Comparison of ENCODE assay signal across 1 cellular context in genomic region chr2:69724540-69725159, GRCh38.
TF ChIP-seq lines count a peak whose summit lies in the region.

No MANE protein-coding gene starts in this region.

TF ChIP-seq in HepG2, 621 proteins besides CTCF, POLR2A, EP300 and RAD21 (continued from another document and continues in another):
- TF ChIP-seq PRDM10 (CRISPR knock-in tag; IDR thresholded peaks at IDR 0.05; ENCODE audit: low read depth) (0 out of 2 replicates have a peak, but pooled peaks have one; percentile 39), ZNF407 (CRISPR knock-in tag; IDR thresholded peaks at IDR 0.05; ENCODE audit: not compliant biosample characterization) (peak; percentile 40), AHR (CRISPR knock-in tag; IDR thresholded peaks at IDR 0.05) (no peak), RCOR2 (CRISPR knock-in tag; IDR thresholded peaks at IDR 0.05) (0 out of 2 replicates have a peak, but pooled peaks have one; percentile 40), MXI1 (IDR thresholded peaks at IDR 0.05; ENCODE audit: borderline replicate concordance, low read depth, low read length) (peak; percentile 58; the same call in 1 of the 3 replicates), MEF2D (CRISPR knock-in tag; IDR thresholded peaks at IDR 0.05) (0 out of 2 replicates have a peak, but pooled peaks have one; percentile 39), HMGXB3 (CRISPR knock-in tag; IDR thresholded peaks at IDR 0.05; ENCODE audit: borderline replicate concordance) (peak; percentile 65; the same call in 1 of the 2 replicates), DNMT3B (CRISPR knock-in tag; conservative IDR thresholded peaks at IDR 0.05) (0 out of 2 replicates have a peak, but pooled peaks have one; percentile 55), POGZ (CRISPR knock-in tag; IDR thresholded peaks at IDR 0.05) (0 out of 2 replicates have a peak, but pooled peaks have one; percentile 30), ZGPAT (CRISPR knock-in tag; IDR thresholded peaks at IDR 0.05) (peak; percentile 75), TSC22D2 (CRISPR knock-in tag; IDR thresholded peaks at IDR 0.05; ENCODE audit: borderline replicate concordance) (peak; percentile 90; the same call in 1 of the 2 replicates), HMG20A (CRISPR knock-in tag; IDR thresholded peaks at IDR 0.05; ENCODE audit: borderline replicate concordance) (peak; percentile 26; the same call in 1 of the 2 replicates), CREB1 (IDR thresholded peaks at IDR 0.05) (no peak), CREB1 (CRISPR knock-in tag; IDR thresholded peaks at IDR 0.05) (no peak), PITX1 (CRISPR knock-in tag; IDR thresholded peaks at IDR 0.05) (peak; percentile 62; the same call in 1 of the 2 replicates), SOX6 (IDR thresholded peaks at IDR 0.05) (no peak), SOX6 (CRISPR knock-in tag; IDR thresholded peaks at IDR 0.05) (peak; percentile 45), THAP11 (CRISPR knock-in tag; IDR thresholded peaks at IDR 0.05) (peak; percentile 62; the same call in 1 of the 2 replicates), ZNF614 (CRISPR knock-in tag; IDR thresholded peaks at IDR 0.05; ENCODE audit: borderline replicate concordance) (peak; percentile 62; the same call in 1 of the 2 replicates), ZEB1 (IDR thresholded peaks at IDR 0.05; ENCODE audit: insufficient replicate concordance, low read depth) (no peak), IRF2 (CRISPR knock-in tag; IDR thresholded peaks at IDR 0.05) (peak; percentile 84), CENPX (CRISPR knock-in tag; IDR thresholded peaks at IDR 0.05) (no peak), ZBED4 (CRISPR knock-in tag; IDR thresholded peaks at IDR 0.05; ENCODE audit: borderline replicate concordance) (0 out of 2 replicates have a peak, but pooled peaks have one; percentile 70), ATF6 (CRISPR knock-in tag; conservative IDR thresholded peaks at IDR 0.05) (0 out of 2 replicates have a peak, but pooled peaks have one; percentile 62)
